ENCODE assay signal across 8 cellular contexts in genomic region chr15:43492673-43493601, GRCh38.
A peak's percentile ranks its signal among the peaks of the same experiment; 100 is the strongest.
DNase-seq lines count a peak whose midpoint lies in the region; ATAC-seq lines count a peak whose summit lies in the region.

Gene TP53BP1 (minus strand): TSS chr15:43493156. CDS start chr15:43493043, 113 bp downstream.

- peak within 1 kb of the TSS; percentile 91 to 93 for H3K4me3 Mint-ChIP-seq in effector memory CD8-positive, alpha-beta T cell

- peak within 1 kb of the TSS; percentile 93 to 96 for H3K27ac Mint-ChIP-seq in effector memory CD8-positive, alpha-beta T cell

- H3K9me3 Mint-ChIP-seq in effector memory CD8-positive, alpha-beta T cell, result no peaks in the 10 kb centered on the region

- ATAC-seq in GM21381 (IDR thresholded peaks at IDR 0.05; ENCODE audit: unreplicated experiment), result peak; percentile 96
- peak; percentile 98 for ATAC-seq in effector memory CD8-positive, alpha-beta T cell (replicated peaks)

- DNase-seq in COLO829 (ENCODE audit: low spot score) (peak; percentile 96), HUDEP-2 (lab: John Stamatoyannopoulos, UW; ENCODE audit: unreplicated experiment in 76 of 76) (peak in 74 of 76 experiments; percentile 22 to 93 (median 82)), NOMO-1 treated with dmso at 0.1 percent for 144 hours (lab: John Stamatoyannopoulos, UW; ENCODE audit: unreplicated experiment) (peak; percentile 96), medulla oblongata (ENCODE audit: extremely low spot score) (peak; percentile 97)
- peak; percentile 76 to 86 (median 84) for DNase-seq in activated CD8-positive, alpha-beta memory T cell treated with anti-CD3 and anti-CD28 coated beads for 48 hours (ENCODE audit: low read depth in 2 of 3, low spot score in 2 of 3)
- DNase-seq in effector memory CD8-positive, alpha-beta T cell, result peak; percentile 92 to 94 (median 94)
- peak; percentile 88 to 94 (median 93) for DNase-seq in stimulated activated CD4-positive, alpha-beta T cell treated with anti-CD3 and anti-CD28 coated beads, TNF-alpha, amount 100 ng/mL, for 48 hours (ENCODE audit: low read depth in 3 of 3)

- peaks cover 21% of the 10 kb centered on the region in 2 donors for H3K4me1 Mint-ChIP-seq in effector memory CD8-positive, alpha-beta T cell (ENCODE audit: low read depth in 2 of 2)

- no peaks in the 10 kb centered on the region for H3K27me3 Mint-ChIP-seq in effector memory CD8-positive, alpha-beta T cell

- H3K36me3 Mint-ChIP-seq in effector memory CD8-positive, alpha-beta T cell (ENCODE audit: insufficient read depth), result peaks cover 17% of the 10 kb centered on the region

Comparison
In these comparisons a context has a peak if more than half of its experiments do, and no peak if none do; other contexts are left out.
1. Peak in every context shown above with its lines: DNase-seq and ATAC-seq.